ENCODE assay signal across 26 cellular contexts in genomic region chr11:123551085-123551484, GRCh38.
"Had no signal": no experiment of that assay in that cellular context is flagged by ENCODE, and none has a peak within 500 bp of the region (broad histone marks: within the 10 kb centered on the region; RNA-seq: fewer than 3 reads in every experiment).

No MANE protein-coding gene starts in this region.

- H3K4me1 Mint-ChIP-seq: mesothelial cell of epicardium; naive B cell; natural killer cell; stimulated activated memory B cell treated with anti-CD40 and anti-IgM and Interleukin-4, amounts not matched to agents 10 μg/mL and 1 μg/mL and 100 μg/mL, for 72 hours had no signal

- H3K36me3 ChIP-seq: left ventricle myocardium inferior, ovary, right atrium auricular region, right lobe of liver, tibial nerve, uterus had no signal

- DNase-seq: kidney glomerular epithelial cell; left colon; left ventricle myocardium inferior; mesendoderm; naive B cell; natural killer cell; nephron progenitor cell; ovary; right lobe of liver; stimulated activated CD4-positive, alpha-beta T cell treated with anti-CD3 and anti-CD28 coated beads, Interleukin-1b, Interleukin-23, amount 100 ng/mL, for 48 hours; stimulated activated CD4-positive, alpha-beta T cell treated with anti-CD3 and anti-CD28 coated beads, Interleukin-2, amount 100 ng/mL, for 48 hours; stimulated activated CD4-positive, alpha-beta T cell treated with anti-CD3 and anti-CD28 coated beads, Interleukin-4, amount 100 ng/mL, for 4 hours; stimulated activated CD8-positive, alpha-beta memory T cell treated with anti-CD3 and anti-CD28 coated beads, Interleukin-4, amount 100 ng/mL, for 48 hours; stimulated activated naive CD4-positive, alpha-beta T cell treated with Interleukin-2 at 50 U/mL for 16 hours; stimulated activated naive CD8-positive, alpha-beta T cell treated with anti-CD3 and anti-CD28 coated beads, Interleukin-15, amount 100 ng/mL, for 72 hours; substantia nigra; uterus had no signal

- H3K9me3 Mint-ChIP-seq: mesothelial cell of epicardium; naive B cell; natural killer cell; nephron progenitor cell; stimulated activated memory B cell treated with anti-CD40 and anti-IgM and Interleukin-4, amounts not matched to agents 10 μg/mL and 1 μg/mL and 100 μg/mL, for 72 hours; stimulated activated naive CD8-positive, alpha-beta T cell treated with anti-CD3 and anti-CD28 coated beads, Interleukin-15, amount 100 ng/mL, for 72 hours; type B pancreatic cell had no signal

- H3K4me1 ChIP-seq: right lobe of liver, uterus had no signal

- H3K36me3 Mint-ChIP-seq: mesothelial cell of epicardium; naive B cell; natural killer cell; stimulated activated memory B cell treated with anti-CD40 and anti-IgM and Interleukin-4, amounts not matched to agents 10 μg/mL and 1 μg/mL and 100 μg/mL, for 72 hours; type B pancreatic cell had no signal

- H3K27me3 Mint-ChIP-seq: naive B cell; stimulated activated memory B cell treated with anti-CD40 and anti-IgM and Interleukin-4, amounts not matched to agents 10 μg/mL and 1 μg/mL and 100 μg/mL, for 72 hours; stimulated activated naive CD8-positive, alpha-beta T cell treated with anti-CD3 and anti-CD28 coated beads, Interleukin-15, amount 100 ng/mL, for 72 hours had no signal

- H3K4me3 ChIP-seq: left ventricle myocardium inferior, lung, ovary, right atrium auricular region, right lobe of liver, smooth muscle cell, tibial nerve, uterus had no signal

- H3K27me3 ChIP-seq: ovary, right atrium auricular region, right lobe of liver, tibial nerve, uterus had no signal

- ATAC-seq: left colon; natural killer cell; right lobe of liver; stimulated activated memory B cell treated with anti-CD40 and anti-IgM and Interleukin-4, amounts not matched to agents 10 μg/mL and 1 μg/mL and 100 μg/mL, for 72 hours; stimulated activated naive CD8-positive, alpha-beta T cell treated with anti-CD3 and anti-CD28 coated beads, Interleukin-15, amount 100 ng/mL, for 72 hours had no signal

- H3K27ac ChIP-seq: left ventricle myocardium inferior, ovary, right atrium auricular region, right lobe of liver, uterus had no signal

- H3K9me3 ChIP-seq: left ventricle myocardium inferior, ovary, right atrium auricular region, right lobe of liver, tibial nerve, uterus had no signal

- H3K4me3 Mint-ChIP-seq: mesothelial cell of epicardium; naive B cell; natural killer cell; nephron progenitor cell; stimulated activated memory B cell treated with anti-CD40 and anti-IgM and Interleukin-4, amounts not matched to agents 10 μg/mL and 1 μg/mL and 100 μg/mL, for 72 hours; stimulated activated naive CD8-positive, alpha-beta T cell treated with anti-CD3 and anti-CD28 coated beads, Interleukin-15, amount 100 ng/mL, for 72 hours; type B pancreatic cell had no signal

- FAIRE-seq: keratinocyte had no signal

- H3K4me2 ChIP-seq: smooth muscle cell had no signal

- H3K27ac Mint-ChIP-seq: mesothelial cell of epicardium; naive B cell; natural killer cell; nephron progenitor cell; progenitor cell of endocrine pancreas; stimulated activated memory B cell treated with anti-CD40 and anti-IgM and Interleukin-4, amounts not matched to agents 10 μg/mL and 1 μg/mL and 100 μg/mL, for 72 hours; stimulated activated naive CD8-positive, alpha-beta T cell treated with anti-CD3 and anti-CD28 coated beads, Interleukin-15, amount 100 ng/mL, for 72 hours; type B pancreatic cell had no signal
